In genomic region chr20:3814928-3815495, GRCh38 we compare ENCODE assay signal across 25 cellular contexts. TPM values are rescaled to one million over a fixed set of nuclear protein-coding genes. Genes with fewer than 3 reads are reported as not detected.
DNase-seq lines count a peak whose midpoint lies in the region; ATAC-seq and TF ChIP-seq lines count a peak whose summit lies in the region.
"Had no signal": no experiment of that assay in that cellular context is flagged by ENCODE, and none has a peak within 500 bp of the region (broad histone marks: within the 10 kb centered on the region; RNA-seq: fewer than 3 reads in every experiment).

No MANE protein-coding gene starts in this region.

- H4K20me1 ChIP-seq in Loucy (ENCODE audit: insufficient read depth, low read length, poor library complexity, severe bottlenecking) (no peaks in the 10 kb centered on the region), hepatocyte (ENCODE audit: insufficient read depth, poor library complexity, severe bottlenecking) (no peaks in the 10 kb centered on the region)

- no peaks in the 10 kb centered on the region for H3K27me3 Mint-ChIP-seq in activated naive CD4-positive, alpha-beta T cell treated with anti-CD3 and anti-CD28 coated beads, Interleukin-2, amount 10 ng/mL, durations not matched to agents 7 days and 5 days
- H3K27me3 Mint-ChIP-seq in central memory CD8-positive, alpha-beta T cell = no peaks in the 10 kb centered on the region
- H3K27me3 Mint-ChIP-seq: activated B cell treated with CpG ODN at 0.5 μM for 24 hours had no signal

- H3K9me3 Mint-ChIP-seq in activated naive CD4-positive, alpha-beta T cell treated with anti-CD3 and anti-CD28 coated beads, Interleukin-2, amount 10 ng/mL, durations not matched to agents 7 days and 5 days = no peaks in the 10 kb centered on the region
- H3K9me3 Mint-ChIP-seq in central memory CD8-positive, alpha-beta T cell = no peaks in the 10 kb centered on the region
- H3K9me3 Mint-ChIP-seq: activated B cell treated with CpG ODN at 0.5 μM for 24 hours, H9, memory B cell had no signal

- H3K4me3 ChIP-seq in Loucy (ENCODE audit: low read length, poor library complexity, severe bottlenecking) (peak overlapping the region; percentile 48), sigmoid colon (no peak overlapping the region), hepatocyte (no peak overlapping the region)
- H3K4me3 ChIP-seq: ascending aorta, dorsolateral prefrontal cortex, ovary, upper lobe of left lung had no signal

- no peaks in the 10 kb centered on the region for H3K36me3 ChIP-seq in Loucy (ENCODE audit: insufficient read depth, low read length)
- H3K36me3 ChIP-seq in sigmoid colon = no peaks in the 10 kb centered on the region
- no peaks in the 10 kb centered on the region for H3K36me3 ChIP-seq in hepatocyte (replicated peaks; ENCODE audit: insufficient read depth, low read depth)
- H3K36me3 ChIP-seq: ascending aorta, ovary, upper lobe of left lung had no signal

- TF ChIP-seq CTCF in Loucy (conservative IDR thresholded peaks at IDR 0.05; ENCODE audit: low read length) (no peak), sigmoid colon (IDR thresholded peaks at IDR 0.05) (no peak), hepatocyte (IDR thresholded peaks at IDR 0.05; ENCODE audit: poor library complexity) (no peak)

- peaks cover 10% of the 10 kb centered on the region for H3K36me3 Mint-ChIP-seq in activated naive CD4-positive, alpha-beta T cell treated with anti-CD3 and anti-CD28 coated beads, Interleukin-2, amount 10 ng/mL, durations not matched to agents 7 days and 5 days
- H3K36me3 Mint-ChIP-seq in central memory CD8-positive, alpha-beta T cell (ENCODE audit: insufficient read depth) = peaks cover 13% of the 10 kb centered on the region
- H3K36me3 Mint-ChIP-seq: memory B cell had no signal

- peaks cover 90% of the 10 kb centered on the region for H3K4me1 Mint-ChIP-seq in activated naive CD4-positive, alpha-beta T cell treated with anti-CD3 and anti-CD28 coated beads, Interleukin-2, amount 10 ng/mL, durations not matched to agents 7 days and 5 days
- peaks cover 75% of the 10 kb centered on the region for H3K4me1 Mint-ChIP-seq in central memory CD8-positive, alpha-beta T cell

- intact Hi-C loops in sigmoid colon (cut with DNase I) = no loop called here

- TF ChIP-seq EP300 in sigmoid colon (IDR thresholded peaks at IDR 0.05) = no peak

- H3K4me3 Mint-ChIP-seq in activated naive CD4-positive, alpha-beta T cell treated with anti-CD3 and anti-CD28 coated beads, Interleukin-2, amount 10 ng/mL, durations not matched to agents 7 days and 5 days = no peak overlapping the region
- peak overlapping the region; percentile 70 for H3K4me3 Mint-ChIP-seq in central memory CD8-positive, alpha-beta T cell
- H3K4me3 Mint-ChIP-seq: activated B cell treated with CpG ODN at 0.5 μM for 24 hours, H9, memory B cell had no signal

- no peak for ATAC-seq in central memory CD8-positive, alpha-beta T cell (replicated peaks; ENCODE audit: extremely low read depth, poor library complexity, severe bottlenecking)
- no peak for ATAC-seq in GM18520 (IDR thresholded peaks at IDR 0.05; ENCODE audit: unreplicated experiment)
- ATAC-seq: left colon, right cardiac atrium had no signal

- WGBS in sigmoid colon, 2 donors = 74 to 82% methylated on average over 7 of the region's 7 CpGs
- 90% methylated on average over 7 of the region's 7 CpGs for WGBS in hepatocyte (ENCODE audit: low lambda C conversion rate, missing lambda C conversion rate)

- H3K79me2 ChIP-seq in Loucy (ENCODE audit: insufficient read depth, low read length) = no peaks in the 10 kb centered on the region
- peaks cover 1% of the 10 kb centered on the region for H3K79me2 ChIP-seq in hepatocyte

- H3K9ac ChIP-seq in Loucy (ENCODE audit: low read depth, low read length, poor library complexity, severe bottlenecking) = peak overlapping the region; percentile 60

- peak overlapping the region; percentile 96 for H3K27ac Mint-ChIP-seq in activated naive CD4-positive, alpha-beta T cell treated with anti-CD3 and anti-CD28 coated beads, Interleukin-2, amount 10 ng/mL, durations not matched to agents 7 days and 5 days
- peak overlapping the region; percentile 94 for H3K27ac Mint-ChIP-seq in central memory CD8-positive, alpha-beta T cell (ENCODE audit: low read depth)
- H3K27ac Mint-ChIP-seq: activated B cell treated with CpG ODN at 0.5 μM for 24 hours, H9, memory B cell had no signal

- peaks cover 60% of the 10 kb centered on the region for H3K4me1 ChIP-seq in Loucy (ENCODE audit: insufficient read depth, low read length, poor library complexity, severe bottlenecking)
- peaks cover 0 to 48% (median 46%) of the 10 kb centered on the region in 4 donors for H3K4me1 ChIP-seq in sigmoid colon
- H3K4me1 ChIP-seq in hepatocyte (ENCODE audit: insufficient read depth) = peaks cover 37% of the 10 kb centered on the region

- no peak overlapping the region for H2AFZ ChIP-seq in Loucy (ENCODE audit: low read length)
- H2AFZ ChIP-seq in hepatocyte = no peak overlapping the region

- peak; percentile 20 for DNase-seq in activated naive CD4-positive, alpha-beta T cell treated with anti-CD3 and anti-CD28 coated beads, Interleukin-2, amount 10 ng/mL, durations not matched to agents 7 days and 5 days
- DNase-seq in activated naive CD4-positive, alpha-beta T cell treated with anti-CD3 and anti-CD28 coated beads, Interleukin-2, amount 50 U/mL, for 16 hours = no peak
- no peak for DNase-seq in central memory CD8-positive, alpha-beta T cell (ENCODE audit: low spot score in 2 of 2)
- DNase-seq in sigmoid colon (peak; percentile 64), hepatocyte (ENCODE audit: low spot score) (no peak)
- DNase-seq: activated B cell treated with CpG ODN at 0.5 μM for 24 hours; activated effector memory CD4-positive, alpha-beta T cell treated with Interleukin-2 at 50 U/mL for 16 hours; central memory CD4-positive, alpha-beta T cell; dorsolateral prefrontal cortex; H9; KBM-7; NCI-H146; NCI-H2171 treated with DMSO at 0.1 percent for 48 hours; NCI-H69; ovary; right cardiac atrium; stimulated activated CD4-positive, alpha-beta T cell treated with anti-CD3 and anti-CD28 coated beads, Interleukin-12 subunit alpha, Interleukin-12 subunit beta, amount 100 ng/mL, for 4 hours; T-helper 9 cell had no signal

- CTCF ChIA-PET in activated naive CD4-positive, alpha-beta T cell treated with anti-CD3 and anti-CD28 coated beads, Interleukin-2, amount 10 ng/mL, durations not matched to agents 7 days and 5 days (lab: Charles Lee) = interaction anchor here (1.3 to 4.7 kb wide), 2 partner anchors 27 to 29 kb away, joined by 4 to 18 read pairs; partner anchors contain the start of gene CENPB

- no peaks in the 10 kb centered on the region for H3F3A ChIP-seq in Loucy (ENCODE audit: low read depth)

- H3K9me2 ChIP-seq in Loucy (replicated peaks; ENCODE audit: low read depth, low read length) (no peaks in the 10 kb centered on the region), hepatocyte (replicated peaks; ENCODE audit: insufficient read depth) (no peaks in the 10 kb centered on the region)

- H3K4me2 ChIP-seq in Loucy (ENCODE audit: low read depth, low read length, poor library complexity, severe bottlenecking) (peak overlapping the region; percentile 60), hepatocyte (no peak overlapping the region)

- H3K27ac ChIP-seq in sigmoid colon (no peak overlapping the region), hepatocyte (no peak overlapping the region)
- H3K27ac ChIP-seq: ascending aorta, C4-2B, ovary, upper lobe of left lung had no signal

- no peaks in the 10 kb centered on the region for H3K27me3 ChIP-seq in Loucy (ENCODE audit: insufficient read depth, low read length, poor library complexity, severe bottlenecking)
- no peaks in the 10 kb centered on the region for H3K27me3 ChIP-seq in sigmoid colon
- H3K27me3 ChIP-seq in hepatocyte = no peaks in the 10 kb centered on the region
- H3K27me3 ChIP-seq: ascending aorta, dorsolateral prefrontal cortex, ovary, upper lobe of left lung had no signal

- H3K9me3 ChIP-seq in Loucy (ENCODE audit: insufficient read depth, low read depth, low read length) (no peaks in the 10 kb centered on the region), sigmoid colon (no peaks in the 10 kb centered on the region), hepatocyte (ENCODE audit: low read depth) (no peaks in the 10 kb centered on the region)
- H3K9me3 ChIP-seq: ascending aorta, ovary, upper lobe of left lung had no signal

- no peak for TF ChIP-seq POLR2A in sigmoid colon (IDR thresholded peaks at IDR 0.05)

RNA-seq across cellular contexts. Expression of gene AP5S1, which starts 5.3 kb away (rescaled TPM):
- total RNA-seq in sigmoid colon = 10 to 100 TPM in 1 of 4 donors, 1 to 10 TPM in 3; 5.4 to 11.8 (median 7.3) TPM
- 10 to 100 TPM; 10.8 to 14.5 (median 14.1) TPM for polyA plus RNA-seq in sigmoid colon
- 13.8 and 15.9 TPM in 2 replicates for total RNA-seq in hepatocyte
- polyA plus RNA-seq in hepatocyte = 19.7 and 21.8 TPM in 2 replicates

RNA-seq across cellular contexts. Expression of gene CDC25B, which starts 18.9 kb away (rescaled TPM):
- total RNA-seq in sigmoid colon (10 to 100 TPM; 18.9 to 59.8 (median 26.9) TPM), hepatocyte (15.1 and 15.7 TPM in 2 replicates)
- polyA plus RNA-seq in sigmoid colon (10 to 100 TPM; 12.5 to 65.8 (median 13.8) TPM), hepatocyte (20.0 and 21.9 TPM in 2 replicates)

RNA-seq across cellular contexts. Expression of gene CENPB, which starts 28.5 kb away (rescaled TPM):
- 10 to 100 TPM; 73.4 to 99.9 (median 84.3) TPM for total RNA-seq in sigmoid colon
- polyA plus RNA-seq in sigmoid colon = 10 to 100 TPM; 52.7 to 71.4 (median 58.9) TPM
- 40.9 and 46.7 TPM in 2 replicates for total RNA-seq in hepatocyte
- polyA plus RNA-seq in hepatocyte = 17.6 and 21.2 TPM in 2 replicates

RNA-seq across cellular contexts. Expression of gene MAVS, which starts 31.6 kb away (rescaled TPM):
- total RNA-seq in sigmoid colon = 10 to 100 TPM; 15.7 to 29.4 (median 19.7) TPM
- polyA plus RNA-seq in sigmoid colon = 10 to 100 TPM in 2 of 3 donors, 1 to 10 TPM in 1; 9.6 to 55.2 (median 18.0) TPM
- 21.9 and 24.7 TPM in 2 replicates for total RNA-seq in hepatocyte
- polyA plus RNA-seq in hepatocyte = 12.6 and 15.6 TPM in 2 replicates

RNA-seq across cellular contexts. Expression of gene SPEF1, which starts 33.8 kb away (rescaled TPM):
- under 1 TPM in 1 of 4 donors, not detected in 3; 0.81 TPM for total RNA-seq in sigmoid colon
- under 1 TPM in 1 of 3 donors, not detected in 2; 0.12 TPM for polyA plus RNA-seq in sigmoid colon
- total RNA-seq in hepatocyte = 0.63 TPM in 1 of 2 replicates, not detected in the other
- polyA plus RNA-seq in hepatocyte = 0.51 TPM in 1 of 2 replicates, not detected in the other
- total RNA-seq: activated B cell treated with CpG ODN at 0.5 μM for 24 hours, ascending aorta had no signal

Comparison
In these comparisons a context has a peak if more than half of its experiments do, and no peak if none do; other contexts are left out.
1. DNase-seq: peak in activated naive CD4-positive, alpha-beta T cell treated with anti-CD3 and anti-CD28 coated beads, Interleukin-2, amount 10 ng/mL, durations not matched to agents 7 days and 5 days (single experiment) and sigmoid colon (single experiment); none in activated naive CD4-positive, alpha-beta T cell treated with anti-CD3 and anti-CD28 coated beads, Interleukin-2, amount 50 U/mL, for 16 hours (single experiment), central memory CD8-positive, alpha-beta T cell (0 of 2) and hepatocyte (single experiment).